1 cellular context compared by ENCODE assay signal in the genomic region with DNA sequence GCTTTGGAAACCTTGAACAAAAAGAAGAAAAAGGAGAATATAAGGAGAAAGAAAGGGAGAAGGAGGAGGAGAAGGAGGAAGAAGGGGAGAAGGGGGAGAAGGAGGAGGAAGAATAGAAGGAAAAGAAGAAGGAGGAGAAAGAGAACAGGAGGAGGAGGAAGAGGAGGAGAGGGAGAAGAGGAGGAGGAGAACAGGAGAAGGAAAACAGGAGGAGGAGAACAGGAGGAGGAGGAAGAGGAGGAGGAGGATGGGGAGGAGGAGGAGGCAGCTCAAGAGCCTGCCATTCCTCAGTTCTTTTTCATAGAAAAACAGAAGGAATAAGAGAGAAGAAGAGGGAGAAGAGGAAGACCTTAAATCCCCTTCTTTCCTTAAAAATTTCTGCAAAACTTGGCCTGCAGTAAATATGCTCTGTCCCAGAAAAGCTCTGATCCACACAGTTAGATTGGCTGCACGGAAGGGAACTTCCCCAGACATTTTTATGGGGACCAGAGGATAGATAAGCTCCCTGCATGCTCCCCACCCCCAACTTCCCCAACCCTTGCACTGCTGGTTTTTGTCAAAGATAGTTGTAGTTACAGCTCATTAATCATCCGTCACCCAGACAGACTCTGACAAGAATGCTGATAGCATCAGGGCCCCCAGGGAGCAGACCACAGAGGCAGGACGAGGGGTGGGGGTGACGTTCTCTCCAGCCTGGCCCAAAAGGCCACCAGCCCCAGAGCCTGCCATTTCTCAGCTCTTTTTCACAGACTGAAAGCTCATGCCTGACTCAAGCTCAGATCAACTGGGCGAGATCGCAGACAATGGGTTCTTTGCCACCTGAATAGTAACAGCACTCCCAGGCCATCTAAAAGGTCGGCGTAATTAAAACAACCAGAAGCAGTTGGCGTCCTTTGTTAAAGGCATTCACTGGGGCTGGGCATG.
TF ChIP-seq lines count a peak whose summit lies in the region.

No MANE protein-coding gene starts in this region.

TF ChIP-seq in HEK293, 187 proteins besides CTCF, POLR2A, EP300 and RAD21 (continued from another document and continues in another):
- TF ChIP-seq GLIS1 (tag by site-specific recombination; IDR thresholded peaks at IDR 0.05) (peak; percentile 91), KLF8 (tag by site-specific recombination; IDR thresholded peaks at IDR 0.05) (no peak), ZNF677 (tag by site-specific recombination; IDR thresholded peaks at IDR 0.05) (no peak), ZNF514 (tag by site-specific recombination; IDR thresholded peaks at IDR 0.05) (no peak), ZNF10 (tag by site-specific recombination; IDR thresholded peaks at IDR 0.05) (no peak), ZNF24 (tag by site-specific recombination; IDR thresholded peaks at IDR 0.05) (no peak), TRIM28 (IDR thresholded peaks at IDR 0.05; ENCODE audit: borderline replicate concordance, low read length) (peak; percentile 86), ZNF133 (tag by site-specific recombination; IDR thresholded peaks at IDR 0.05) (no peak), ZNF292 (tag by site-specific recombination; IDR thresholded peaks at IDR 0.05; ENCODE audit: borderline replicate concordance, low read depth) (no peak), ZNF658 (tag by site-specific recombination; IDR thresholded peaks at IDR 0.05) (no peak), PRDM1 (tag by site-specific recombination; IDR thresholded peaks at IDR 0.05) (no peak), ZSCAN30 (tag by site-specific recombination; IDR thresholded peaks at IDR 0.05) (peak; percentile 65), SP3 (tag by site-specific recombination; IDR thresholded peaks at IDR 0.05) (peak; percentile 28; the same call in 1 of the 2 replicates), ZNF324 (tag by site-specific recombination; IDR thresholded peaks at IDR 0.05) (peak; percentile 43; the same call in 1 of the 2 replicates), SETDB1 (IDR thresholded peaks at IDR 0.05; ENCODE audit: insufficient read length, low read length) (no peak), ZNF624 (tag by site-specific recombination; IDR thresholded peaks at IDR 0.05) (no peak), ZNF76 (tag by site-specific recombination; IDR thresholded peaks at IDR 0.05; ENCODE audit: borderline replicate concordance, low read depth) (no peak), ZNF843 (tag by site-specific recombination; IDR thresholded peaks at IDR 0.05) (peak; percentile 54; the same call in 1 of the 2 replicates), ZNF248 (tag by site-specific recombination; IDR thresholded peaks at IDR 0.05) (no peak), KLF7 (tag by site-specific recombination; IDR thresholded peaks at IDR 0.05; ENCODE audit: borderline replicate concordance) (no peak), ZBTB8A (tag by site-specific recombination; IDR thresholded peaks at IDR 0.05) (peak; percentile 9; the same call in 1 of the 2 replicates), RBAK (tag by site-specific recombination; IDR thresholded peaks at IDR 0.05) (no peak)
- TF ChIP-seq, protein P1, sequence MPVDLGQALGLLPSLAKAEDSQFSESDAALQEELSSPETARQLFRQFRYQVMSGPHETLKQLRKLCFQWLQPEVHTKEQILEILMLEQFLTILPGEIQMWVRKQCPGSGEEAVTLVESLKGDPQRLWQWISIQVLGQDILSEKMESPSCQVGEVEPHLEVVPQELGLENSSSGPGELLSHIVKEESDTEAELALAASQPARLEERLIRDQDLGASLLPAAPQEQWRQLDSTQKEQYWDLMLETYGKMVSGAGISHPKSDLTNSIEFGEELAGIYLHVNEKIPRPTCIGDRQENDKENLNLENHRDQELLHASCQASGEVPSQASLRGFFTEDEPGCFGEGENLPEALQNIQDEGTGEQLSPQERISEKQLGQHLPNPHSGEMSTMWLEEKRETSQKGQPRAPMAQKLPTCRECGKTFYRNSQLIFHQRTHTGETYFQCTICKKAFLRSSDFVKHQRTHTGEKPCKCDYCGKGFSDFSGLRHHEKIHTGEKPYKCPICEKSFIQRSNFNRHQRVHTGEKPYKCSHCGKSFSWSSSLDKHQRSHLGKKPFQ (tag by site-specific recombination; IDR thresholded peaks at IDR 0.05) = peak; percentile 27; the same call in 1 of the 2 replicates
- TF ChIP-seq, protein P2, sequence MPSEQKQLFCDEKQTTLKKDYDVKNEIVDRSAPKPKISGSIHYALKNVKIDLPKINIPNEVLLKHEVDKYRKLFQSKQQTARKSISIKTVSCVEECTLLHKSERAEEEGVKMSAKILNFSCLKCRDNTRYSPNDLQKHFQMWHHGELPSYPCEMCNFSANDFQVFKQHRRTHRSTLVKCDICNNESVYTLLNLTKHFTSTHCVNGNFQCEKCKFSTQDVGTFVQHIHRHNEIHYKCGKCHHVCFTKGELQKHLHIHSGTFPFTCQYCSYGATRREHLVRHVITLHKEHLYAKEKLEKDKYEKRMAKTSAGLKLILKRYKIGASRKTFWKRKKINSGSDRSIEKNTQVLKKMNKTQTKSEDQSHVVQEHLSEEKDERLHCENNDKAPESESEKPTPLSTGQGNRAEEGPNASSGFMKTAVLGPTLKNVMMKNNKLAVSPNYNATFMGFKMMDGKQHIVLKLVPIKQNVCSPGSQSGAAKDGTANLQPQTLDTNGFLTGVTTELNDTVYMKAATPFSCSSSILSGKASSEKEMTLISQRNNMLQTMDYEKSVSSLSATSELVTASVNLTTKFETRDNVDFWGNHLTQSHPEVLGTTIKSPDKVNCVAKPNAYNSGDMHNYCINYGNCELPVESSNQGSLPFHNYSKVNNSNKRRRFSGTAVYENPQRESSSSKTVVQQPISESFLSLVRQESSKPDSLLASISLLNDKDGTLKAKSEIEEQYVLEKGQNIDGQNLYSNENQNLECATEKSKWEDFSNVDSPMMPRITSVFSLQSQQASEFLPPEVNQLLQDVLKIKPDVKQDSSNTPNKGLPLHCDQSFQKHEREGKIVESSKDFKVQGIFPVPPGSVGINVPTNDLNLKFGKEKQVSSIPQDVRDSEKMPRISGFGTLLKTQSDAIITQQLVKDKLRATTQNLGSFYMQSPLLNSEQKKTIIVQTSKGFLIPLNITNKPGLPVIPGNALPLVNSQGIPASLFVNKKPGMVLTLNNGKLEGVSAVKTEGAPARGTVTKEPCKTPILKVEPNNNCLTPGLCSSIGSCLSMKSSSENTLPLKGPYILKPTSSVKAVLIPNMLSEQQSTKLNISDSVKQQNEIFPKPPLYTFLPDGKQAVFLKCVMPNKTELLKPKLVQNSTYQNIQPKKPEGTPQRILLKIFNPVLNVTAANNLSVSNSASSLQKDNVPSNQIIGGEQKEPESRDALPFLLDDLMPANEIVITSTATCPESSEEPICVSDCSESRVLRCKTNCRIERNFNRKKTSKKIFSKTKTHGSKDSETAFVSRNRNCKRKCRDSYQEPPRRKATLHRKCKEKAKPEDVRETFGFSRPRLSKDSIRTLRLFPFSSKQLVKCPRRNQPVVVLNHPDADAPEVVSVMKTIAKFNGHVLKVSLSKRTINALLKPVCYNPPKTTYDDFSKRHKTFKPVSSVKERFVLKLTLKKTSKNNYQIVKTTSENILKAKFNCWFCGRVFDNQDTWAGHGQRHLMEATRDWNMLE (tag by site-specific recombination; conservative IDR thresholded peaks at IDR 0.05; ENCODE audit: low read depth) = no peak
- TF ChIP-seq, protein P3, sequence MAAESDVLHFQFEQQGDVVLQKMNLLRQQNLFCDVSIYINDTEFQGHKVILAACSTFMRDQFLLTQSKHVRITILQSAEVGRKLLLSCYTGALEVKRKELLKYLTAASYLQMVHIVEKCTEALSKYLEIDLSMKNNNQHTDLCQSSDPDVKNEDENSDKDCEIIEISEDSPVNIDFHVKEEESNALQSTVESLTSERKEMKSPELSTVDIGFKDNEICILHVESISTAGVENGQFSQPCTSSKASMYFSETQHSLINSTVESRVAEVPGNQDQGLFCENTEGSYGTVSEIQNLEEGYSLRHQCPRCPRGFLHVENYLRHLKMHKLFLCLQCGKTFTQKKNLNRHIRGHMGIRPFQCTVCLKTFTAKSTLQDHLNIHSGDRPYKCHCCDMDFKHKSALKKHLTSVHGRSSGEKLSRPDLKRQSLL (tag by site-specific recombination; IDR thresholded peaks at IDR 0.05) = no peak
- TF ChIP-seq, protein P4, sequence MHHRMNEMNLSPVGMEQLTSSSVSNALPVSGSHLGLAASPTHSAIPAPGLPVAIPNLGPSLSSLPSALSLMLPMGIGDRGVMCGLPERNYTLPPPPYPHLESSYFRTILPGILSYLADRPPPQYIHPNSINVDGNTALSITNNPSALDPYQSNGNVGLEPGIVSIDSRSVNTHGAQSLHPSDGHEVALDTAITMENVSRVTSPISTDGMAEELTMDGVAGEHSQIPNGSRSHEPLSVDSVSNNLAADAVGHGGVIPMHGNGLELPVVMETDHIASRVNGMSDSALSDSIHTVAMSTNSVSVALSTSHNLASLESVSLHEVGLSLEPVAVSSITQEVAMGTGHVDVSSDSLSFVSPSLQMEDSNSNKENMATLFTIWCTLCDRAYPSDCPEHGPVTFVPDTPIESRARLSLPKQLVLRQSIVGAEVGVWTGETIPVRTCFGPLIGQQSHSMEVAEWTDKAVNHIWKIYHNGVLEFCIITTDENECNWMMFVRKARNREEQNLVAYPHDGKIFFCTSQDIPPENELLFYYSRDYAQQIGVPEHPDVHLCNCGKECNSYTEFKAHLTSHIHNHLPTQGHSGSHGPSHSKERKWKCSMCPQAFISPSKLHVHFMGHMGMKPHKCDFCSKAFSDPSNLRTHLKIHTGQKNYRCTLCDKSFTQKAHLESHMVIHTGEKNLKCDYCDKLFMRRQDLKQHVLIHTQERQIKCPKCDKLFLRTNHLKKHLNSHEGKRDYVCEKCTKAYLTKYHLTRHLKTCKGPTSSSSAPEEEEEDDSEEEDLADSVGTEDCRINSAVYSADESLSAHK (tag by site-specific recombination; IDR thresholded peaks at IDR 0.05) = peak; percentile 74
- TF ChIP-seq, protein P5, sequence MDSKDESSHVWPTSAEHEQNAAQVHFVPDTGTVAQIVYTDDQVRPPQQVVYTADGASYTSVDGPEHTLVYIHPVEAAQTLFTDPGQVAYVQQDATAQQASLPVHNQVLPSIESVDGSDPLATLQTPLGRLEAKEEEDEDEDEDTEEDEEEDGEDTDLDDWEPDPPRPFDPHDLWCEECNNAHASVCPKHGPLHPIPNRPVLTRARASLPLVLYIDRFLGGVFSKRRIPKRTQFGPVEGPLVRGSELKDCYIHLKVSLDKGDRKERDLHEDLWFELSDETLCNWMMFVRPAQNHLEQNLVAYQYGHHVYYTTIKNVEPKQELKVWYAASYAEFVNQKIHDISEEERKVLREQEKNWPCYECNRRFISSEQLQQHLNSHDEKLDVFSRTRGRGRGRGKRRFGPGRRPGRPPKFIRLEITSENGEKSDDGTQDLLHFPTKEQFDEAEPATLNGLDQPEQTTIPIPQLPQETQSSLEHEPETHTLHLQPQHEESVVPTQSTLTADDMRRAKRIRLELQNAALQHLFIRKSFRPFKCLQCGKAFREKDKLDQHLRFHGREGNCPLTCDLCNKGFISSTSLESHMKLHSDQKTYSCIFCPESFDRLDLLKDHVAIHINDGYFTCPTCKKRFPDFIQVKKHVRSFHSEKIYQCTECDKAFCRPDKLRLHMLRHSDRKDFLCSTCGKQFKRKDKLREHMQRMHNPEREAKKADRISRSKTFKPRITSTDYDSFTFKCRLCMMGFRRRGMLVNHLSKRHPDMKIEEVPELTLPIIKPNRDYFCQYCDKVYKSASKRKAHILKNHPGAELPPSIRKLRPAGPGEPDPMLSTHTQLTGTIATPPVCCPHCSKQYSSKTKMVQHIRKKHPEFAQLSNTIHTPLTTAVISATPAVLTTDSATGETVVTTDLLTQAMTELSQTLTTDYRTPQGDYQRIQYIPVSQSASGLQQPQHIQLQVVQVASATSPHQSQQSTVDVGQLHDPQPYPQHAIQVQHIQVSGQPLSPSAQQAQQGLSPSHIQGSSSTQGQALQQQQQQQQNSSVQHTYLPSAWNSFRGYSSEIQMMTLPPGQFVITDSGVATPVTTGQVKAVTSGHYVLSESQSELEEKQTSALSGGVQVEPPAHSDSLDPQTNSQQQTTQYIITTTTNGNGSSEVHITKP (tag by site-specific recombination; IDR thresholded peaks at IDR 0.05) = peak; percentile 87
- TF ChIP-seq, protein P6, sequence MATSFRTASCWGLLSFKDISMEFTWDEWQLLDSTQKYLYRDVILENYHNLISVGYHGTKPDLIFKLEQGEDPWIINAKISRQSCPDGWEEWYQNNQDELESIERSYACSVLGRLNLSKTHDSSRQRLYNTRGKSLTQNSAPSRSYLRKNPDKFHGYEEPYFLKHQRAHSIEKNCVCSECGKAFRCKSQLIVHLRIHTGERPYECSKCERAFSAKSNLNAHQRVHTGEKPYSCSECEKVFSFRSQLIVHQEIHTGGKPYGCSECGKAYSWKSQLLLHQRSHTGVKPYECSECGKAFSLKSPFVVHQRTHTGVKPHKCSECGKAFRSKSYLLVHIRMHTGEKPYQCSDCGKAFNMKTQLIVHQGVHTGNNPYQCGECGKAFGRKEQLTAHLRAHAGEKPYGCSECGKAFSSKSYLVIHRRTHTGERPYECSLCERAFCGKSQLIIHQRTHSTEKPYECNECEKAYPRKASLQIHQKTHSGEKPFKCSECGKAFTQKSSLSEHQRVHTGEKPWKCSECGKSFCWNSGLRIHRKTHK (tag by site-specific recombination; IDR thresholded peaks at IDR 0.05) = no peak
- TF ChIP-seq, protein P7, sequence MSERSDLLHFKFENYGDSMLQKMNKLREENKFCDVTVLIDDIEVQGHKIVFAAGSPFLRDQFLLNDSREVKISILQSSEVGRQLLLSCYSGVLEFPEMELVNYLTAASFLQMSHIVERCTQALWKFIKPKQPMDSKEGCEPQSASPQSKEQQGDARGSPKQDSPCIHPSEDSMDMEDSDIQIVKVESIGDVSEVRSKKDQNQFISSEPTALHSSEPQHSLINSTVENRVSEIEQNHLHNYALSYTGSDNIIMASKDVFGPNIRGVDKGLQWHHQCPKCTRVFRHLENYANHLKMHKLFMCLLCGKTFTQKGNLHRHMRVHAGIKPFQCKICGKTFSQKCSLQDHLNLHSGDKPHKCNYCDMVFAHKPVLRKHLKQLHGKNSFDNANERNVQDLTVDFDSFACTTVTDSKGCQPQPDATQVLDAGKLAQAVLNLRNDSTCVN (tag by site-specific recombination; optimal IDR thresholded peaks at IDR 0.05) = no peak
- TF ChIP-seq, protein P8, sequence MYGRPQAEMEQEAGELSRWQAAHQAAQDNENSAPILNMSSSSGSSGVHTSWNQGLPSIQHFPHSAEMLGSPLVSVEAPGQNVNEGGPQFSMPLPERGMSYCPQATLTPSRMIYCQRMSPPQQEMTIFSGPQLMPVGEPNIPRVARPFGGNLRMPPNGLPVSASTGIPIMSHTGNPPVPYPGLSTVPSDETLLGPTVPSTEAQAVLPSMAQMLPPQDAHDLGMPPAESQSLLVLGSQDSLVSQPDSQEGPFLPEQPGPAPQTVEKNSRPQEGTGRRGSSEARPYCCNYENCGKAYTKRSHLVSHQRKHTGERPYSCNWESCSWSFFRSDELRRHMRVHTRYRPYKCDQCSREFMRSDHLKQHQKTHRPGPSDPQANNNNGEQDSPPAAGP (tag by site-specific recombination; IDR thresholded peaks at IDR 0.05) = no peak
- TF ChIP-seq, protein P9, sequence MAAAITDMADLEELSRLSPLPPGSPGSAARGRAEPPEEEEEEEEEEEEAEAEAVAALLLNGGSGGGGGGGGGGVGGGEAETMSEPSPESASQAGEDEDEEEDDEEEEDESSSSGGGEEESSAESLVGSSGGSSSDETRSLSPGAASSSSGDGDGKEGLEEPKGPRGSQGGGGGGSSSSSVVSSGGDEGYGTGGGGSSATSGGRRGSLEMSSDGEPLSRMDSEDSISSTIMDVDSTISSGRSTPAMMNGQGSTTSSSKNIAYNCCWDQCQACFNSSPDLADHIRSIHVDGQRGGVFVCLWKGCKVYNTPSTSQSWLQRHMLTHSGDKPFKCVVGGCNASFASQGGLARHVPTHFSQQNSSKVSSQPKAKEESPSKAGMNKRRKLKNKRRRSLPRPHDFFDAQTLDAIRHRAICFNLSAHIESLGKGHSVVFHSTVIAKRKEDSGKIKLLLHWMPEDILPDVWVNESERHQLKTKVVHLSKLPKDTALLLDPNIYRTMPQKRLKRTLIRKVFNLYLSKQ (tag by site-specific recombination; IDR thresholded peaks at IDR 0.05; ENCODE audit: borderline replicate concordance) = no peak
